11 cellular contexts compared by ENCODE assay signal in the genomic region with DNA sequence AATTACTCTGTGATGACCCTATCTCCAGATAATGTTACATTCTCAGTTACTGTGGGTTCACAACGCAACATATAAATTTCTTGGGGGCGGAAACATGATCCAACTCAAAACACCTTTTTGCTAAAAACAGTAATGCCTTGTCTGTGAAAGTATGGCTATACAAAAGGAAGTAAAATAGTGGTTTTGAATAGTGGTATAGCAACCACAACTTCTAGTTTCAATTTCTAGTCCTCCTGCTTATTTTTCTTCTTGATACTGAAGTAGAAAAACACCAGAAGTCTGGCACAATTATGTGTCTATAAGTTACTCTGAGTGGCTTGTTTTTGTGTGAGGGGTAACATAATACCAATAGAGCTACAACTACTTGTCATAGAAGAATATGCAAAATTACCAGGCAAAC. TPM values are rescaled to one million over a fixed set of nuclear protein-coding genes. Genes with fewer than 3 reads are reported as not detected.
DNase-seq lines count a peak whose midpoint lies in the region; ATAC-seq and TF ChIP-seq lines count a peak whose summit lies in the region.
"Had no signal": no experiment of that assay in that cellular context is flagged by ENCODE, and none has a peak within 500 bp of the region (broad histone marks: within the 10 kb centered on the region; RNA-seq: fewer than 3 reads in every experiment).

No MANE protein-coding gene starts in this region.

- H3K4me1 ChIP-seq in CD8-positive, alpha-beta T cell (ENCODE audit: insufficient read depth, low read length) = peaks cover 56% of the 10 kb centered on the region
- H3K4me1 ChIP-seq in adrenal gland (replicated peaks in 1 of 2) = no peaks in the 10 kb centered on the region

- ATAC-seq in CD8-positive, alpha-beta T cell = peak; percentile 79
- ATAC-seq in GM19395 (IDR thresholded peaks at IDR 0.05; ENCODE audit: unreplicated experiment) (peak; percentile 62), HG03095 (IDR thresholded peaks at IDR 0.05; ENCODE audit: unreplicated experiment) (peak; percentile 37)

- no peaks in the 10 kb centered on the region for H3K27me3 Mint-ChIP-seq in CD8-positive, alpha-beta T cell (ENCODE audit: low read depth)

- H3K36me3 ChIP-seq in CD8-positive, alpha-beta T cell (ENCODE audit: insufficient read depth, low read length) = no peaks in the 10 kb centered on the region
- H3K36me3 ChIP-seq in adrenal gland (replicated peaks in 1 of 2) = no peaks in the 10 kb centered on the region

- peaks cover 68% of the 10 kb centered on the region for H3K4me1 Mint-ChIP-seq in CD8-positive, alpha-beta T cell (ENCODE audit: low read depth)

- H3K4me3 Mint-ChIP-seq in CD8-positive, alpha-beta T cell = peak overlapping the region; percentile 71

- intact Hi-C loops in CD8-positive, alpha-beta T cell (cut with DNase I, micrococcal nuclease) = loop anchor here (1.0 to 5.0 kb wide), 4 partner anchors 11 to 33 kb away; partner anchors contain the start of gene ZNF800 (in 1 of the 2)
- intact Hi-C loops in posterior vena cava (cut with DNase I) (no loop called here), adrenal gland (cut with DNase I) (no loop called here)

- H3K27me3 ChIP-seq in CD8-positive, alpha-beta T cell (ENCODE audit: insufficient read depth, low read length) = no peaks in the 10 kb centered on the region
- peaks cover 4% of the 10 kb centered on the region for H3K27me3 ChIP-seq in adrenal gland

- H3K9me3 ChIP-seq in CD8-positive, alpha-beta T cell (ENCODE audit: low read length) = no peaks in the 10 kb centered on the region
- no peaks in the 10 kb centered on the region for H3K9me3 ChIP-seq in adrenal gland (replicated peaks in 1 of 3)

- no peak for TF ChIP-seq CTCF in CD8-positive, alpha-beta T cell (IDR thresholded peaks at IDR 0.05)
- no peak for TF ChIP-seq CTCF in adrenal gland (IDR thresholded peaks at IDR 0.05)

- 58 to 73% (median 72%) methylated on average over 2 of the region's 2 CpGs for WGBS in adrenal gland, 4 donors

- H3K36me3 Mint-ChIP-seq in CD8-positive, alpha-beta T cell = no peaks in the 10 kb centered on the region

- CTCF ChIA-PET in CD8-positive, alpha-beta T cell (lab: Charles Lee) = interaction anchor here (0.9 to 2.5 kb wide), 3 partner anchors 11 to 34 kb away, joined by 3 to 8 read pairs (median 5); partner anchors contain the start of gene ZNF800

- H3K27ac Mint-ChIP-seq in CD8-positive, alpha-beta T cell = peak overlapping the region; percentile 97

- peaks cover 3% of the 10 kb centered on the region for H3K9me3 Mint-ChIP-seq in CD8-positive, alpha-beta T cell

- no peak for TF ChIP-seq POLR2A in adrenal gland (IDR thresholded peaks at IDR 0.05)

- no peak for DNase-seq in CD8-positive, alpha-beta T cell
- peak; percentile 71 for DNase-seq in SIG-M5 treated with dmso at 0.1 percent for 504 hours (lab: John Stamatoyannopoulos, UW; ENCODE audit: unreplicated experiment)
- no peak for DNase-seq in posterior vena cava (ENCODE audit: low spot score)
- DNase-seq in adrenal gland = no peak
- no peak for DNase-seq in DMS79 (lab: John Stamatoyannopoulos, UW)
- no peak for DNase-seq in NCI-H524 (lab: John Stamatoyannopoulos, UW)
- DNase-seq: activated gamma-delta T cell, Calu3, midbrain had no signal

- H3K4me3 ChIP-seq in CD8-positive, alpha-beta T cell (ENCODE audit: low read depth, low read length) = peak overlapping the region; percentile 12
- no peak overlapping the region for H3K4me3 ChIP-seq in adrenal gland

- POLR2A ChIA-PET in CD8-positive, alpha-beta T cell (lab: Charles Lee) = interaction anchor here (0.9 to 2.5 kb wide), 2 partner anchors 21 to 90 kb away, joined by 3 to 29 read pairs; partner anchors contain the start of gene ZNF800

- peak overlapping the region; percentile 26 for H3K27ac ChIP-seq in CD8-positive, alpha-beta T cell (ENCODE audit: low read depth, low read length)
- H3K27ac ChIP-seq in adrenal gland = no peak overlapping the region

RNA-seq across cellular contexts. Expression of gene ZNF800, which starts 21.5 kb away (rescaled TPM):
- total RNA-seq in CD8-positive, alpha-beta T cell = 10 to 100 TPM; 80.7 to 82.5 TPM
- total RNA-seq in posterior vena cava = 10 to 100 TPM; 31.3 to 37.2 TPM
- total RNA-seq in adrenal gland = 10 to 100 TPM; 17.5 to 41.6 (median 30.5) TPM
- 10 to 100 TPM; 11.0 to 21.5 (median 15.4) TPM for polyA plus RNA-seq in adrenal gland

Comparison
In these comparisons a context has a peak if more than half of its experiments do, and no peak if none do; other contexts are left out.
1. intact Hi-C loops: an anchor here in CD8-positive, alpha-beta T cell (1.0 to 5.0 kb wide); none called in posterior vena cava and adrenal gland.